Comparison of ENCODE assay signal across 8 cellular contexts in genomic region chr15:44726568-44727461, GRCh38.
DNase-seq lines count a peak whose midpoint lies in the region; TF ChIP-seq lines count a peak whose summit lies in the region.

No MANE protein-coding gene starts in this region.

- peaks cover 17% of the 10 kb centered on the region for H3K27me3 Mint-ChIP-seq in nephron progenitor cell (ENCODE audit: low read depth, poor library complexity)

- H3K36me3 ChIP-seq in HEK293 (ENCODE audit: control insufficient read depth in 2 of 2, insufficient read depth in 1 of 2, low read length in 2 of 2) = peaks cover 0 to 6% of the 10 kb centered on the region in 2 experiments; a peak in 1 of 3 replicates

- H3K9me3 Mint-ChIP-seq in nephron progenitor cell = no peaks in the 10 kb centered on the region

- DNase-seq in GM13976 (ENCODE audit: low spot score) (peak; percentile 61), NCI-H2196 treated with DMSO at 0.1 percent for 48 hours (lab: John Stamatoyannopoulos, UW; ENCODE audit: unreplicated experiment) (peak; percentile 7), erythroblast (lab: John Stamatoyannopoulos, UW) (peak in 1 of 2 experiments; percentile 55), nephron progenitor cell (no peak), NCI-H2081 treated with DMSO at 0.1 percent for 48 hours (lab: John Stamatoyannopoulos, UW) (no peak), putamen (ENCODE audit: low spot score) (no peak)
- DNase-seq in activated CD8-positive, alpha-beta memory T cell treated with anti-CD3 and anti-CD28 coated beads, Interleukin-2, amount 50 U/mL, for 1 hour (ENCODE audit: extremely low read depth) = peak; percentile 71

- H3K27ac ChIP-seq in HEK293 (ENCODE audit: extremely low read depth, low read depth, low read length) = no peak overlapping the region; the same call in 1 of the 2 replicates

- no peak overlapping the region for H3K4me3 Mint-ChIP-seq in nephron progenitor cell

- in situ Hi-C loops in GM13976 (cut with MboI; ENCODE audit: low sequenced_read_pairs, unreplicated experiment) = no loop called here

- H3K27ac Mint-ChIP-seq in nephron progenitor cell = peak overlapping the region; percentile 53

- POLR2A ChIA-PET in HEK293 (lab: Yijun Ruan, JAX) = interaction anchor here (1.0 to 2.0 kb wide), 3 partner anchors 12 to 63 kb away, joined by 3 to 22 read pairs (median 8); partner anchors contain the start of genes B2M, PATL2 and SPG11

- H3K4me1 Mint-ChIP-seq in nephron progenitor cell = peaks cover 26% of the 10 kb centered on the region

- no peaks in the 10 kb centered on the region for H3K36me3 Mint-ChIP-seq in nephron progenitor cell (ENCODE audit: low read depth)

- TF ChIP-seq CTCF in GM13976 (IDR thresholded peaks at IDR 0.05; ENCODE audit: borderline replicate concordance, control extremely low read depth, extremely low read depth, insufficient read depth, missing control alignments) (no peak), HEK293 (tag by site-specific recombination; IDR thresholded peaks at IDR 0.05) (no peak), nephron progenitor cell (IDR thresholded peaks at IDR 0.05) (no peak)

- CTCF ChIA-PET in HEK293 (lab: Yijun Ruan, JAX) = interaction anchor here (0.6 to 1.4 kb wide), 4 partner anchors 11 to 149 kb away, joined by 3 to 4 read pairs (median 3); no protein-coding TSS in a partner anchor

- H3K4me3 ChIP-seq in HEK293 (ENCODE audit: low read depth, low read length) = no peak overlapping the region

- peaks cover 7% of the 10 kb centered on the region; the same call in 1 of the 2 replicates for H3K4me1 ChIP-seq in HEK293 (ENCODE audit: control insufficient read depth, insufficient read depth, low read length)

- TF ChIP-seq POLR2A in erythroblast (IDR thresholded peaks at IDR 0.05; ENCODE audit: low read length) = peak; percentile 58

- H3K9me3 ChIP-seq in HEK293 (ENCODE audit: control insufficient read depth, insufficient read depth, low read depth, low read length) = no peaks in the 10 kb centered on the region

TF ChIP-seq in HEK293, 187 proteins besides CTCF, POLR2A, EP300 and RAD21 (continues in another document):
- TF ChIP-seq ZNF175 (tag by site-specific recombination; IDR thresholded peaks at IDR 0.05) (no peak), ZNF19 (tag by site-specific recombination; IDR thresholded peaks at IDR 0.05; ENCODE audit: low read depth) (no peak), ZNF791 (tag by site-specific recombination; IDR thresholded peaks at IDR 0.05) (no peak), ZNF10 (tag by site-specific recombination; IDR thresholded peaks at IDR 0.05) (no peak), ZNF596 (tag by site-specific recombination; IDR thresholded peaks at IDR 0.05) (no peak), ZFP37 (tag by site-specific recombination; IDR thresholded peaks at IDR 0.05) (no peak), KLF10 (tag by site-specific recombination; IDR thresholded peaks at IDR 0.05) (no peak), AEBP2 (tag by site-specific recombination; IDR thresholded peaks at IDR 0.05; ENCODE audit: borderline replicate concordance) (no peak), RBAK (tag by site-specific recombination; IDR thresholded peaks at IDR 0.05) (no peak), GLI2 (tag by site-specific recombination; IDR thresholded peaks at IDR 0.05; ENCODE audit: borderline replicate concordance, low read depth) (no peak), ZNF654 (tag by site-specific recombination; IDR thresholded peaks at IDR 0.05; ENCODE audit: low read depth) (no peak), PRDM1 (tag by site-specific recombination; IDR thresholded peaks at IDR 0.05) (no peak), ZNF664 (tag by site-specific recombination; IDR thresholded peaks at IDR 0.05) (no peak), ZNF670 (tag by site-specific recombination; IDR thresholded peaks at IDR 0.05; ENCODE audit: low read depth) (no peak), ZNF292 (tag by site-specific recombination; IDR thresholded peaks at IDR 0.05; ENCODE audit: borderline replicate concordance, low read depth) (no peak), ZNF335 (tag by site-specific recombination; conservative IDR thresholded peaks at IDR 0.05) (peak; percentile 49; the same call in 1 of the 2 replicates), ZNF600 (tag by site-specific recombination; IDR thresholded peaks at IDR 0.05) (peak; percentile 91), ZNF473 (tag by site-specific recombination; IDR thresholded peaks at IDR 0.05) (no peak)
- TF ChIP-seq, protein P1, sequence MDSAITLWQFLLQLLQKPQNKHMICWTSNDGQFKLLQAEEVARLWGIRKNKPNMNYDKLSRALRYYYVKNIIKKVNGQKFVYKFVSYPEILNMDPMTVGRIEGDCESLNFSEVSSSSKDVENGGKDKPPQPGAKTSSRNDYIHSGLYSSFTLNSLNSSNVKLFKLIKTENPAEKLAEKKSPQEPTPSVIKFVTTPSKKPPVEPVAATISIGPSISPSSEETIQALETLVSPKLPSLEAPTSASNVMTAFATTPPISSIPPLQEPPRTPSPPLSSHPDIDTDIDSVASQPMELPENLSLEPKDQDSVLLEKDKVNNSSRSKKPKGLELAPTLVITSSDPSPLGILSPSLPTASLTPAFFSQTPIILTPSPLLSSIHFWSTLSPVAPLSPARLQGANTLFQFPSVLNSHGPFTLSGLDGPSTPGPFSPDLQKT (IDR thresholded peaks at IDR 0.05; ENCODE audit: borderline replicate concordance, low read depth, low read length) = no peak
- TF ChIP-seq, protein P2, sequence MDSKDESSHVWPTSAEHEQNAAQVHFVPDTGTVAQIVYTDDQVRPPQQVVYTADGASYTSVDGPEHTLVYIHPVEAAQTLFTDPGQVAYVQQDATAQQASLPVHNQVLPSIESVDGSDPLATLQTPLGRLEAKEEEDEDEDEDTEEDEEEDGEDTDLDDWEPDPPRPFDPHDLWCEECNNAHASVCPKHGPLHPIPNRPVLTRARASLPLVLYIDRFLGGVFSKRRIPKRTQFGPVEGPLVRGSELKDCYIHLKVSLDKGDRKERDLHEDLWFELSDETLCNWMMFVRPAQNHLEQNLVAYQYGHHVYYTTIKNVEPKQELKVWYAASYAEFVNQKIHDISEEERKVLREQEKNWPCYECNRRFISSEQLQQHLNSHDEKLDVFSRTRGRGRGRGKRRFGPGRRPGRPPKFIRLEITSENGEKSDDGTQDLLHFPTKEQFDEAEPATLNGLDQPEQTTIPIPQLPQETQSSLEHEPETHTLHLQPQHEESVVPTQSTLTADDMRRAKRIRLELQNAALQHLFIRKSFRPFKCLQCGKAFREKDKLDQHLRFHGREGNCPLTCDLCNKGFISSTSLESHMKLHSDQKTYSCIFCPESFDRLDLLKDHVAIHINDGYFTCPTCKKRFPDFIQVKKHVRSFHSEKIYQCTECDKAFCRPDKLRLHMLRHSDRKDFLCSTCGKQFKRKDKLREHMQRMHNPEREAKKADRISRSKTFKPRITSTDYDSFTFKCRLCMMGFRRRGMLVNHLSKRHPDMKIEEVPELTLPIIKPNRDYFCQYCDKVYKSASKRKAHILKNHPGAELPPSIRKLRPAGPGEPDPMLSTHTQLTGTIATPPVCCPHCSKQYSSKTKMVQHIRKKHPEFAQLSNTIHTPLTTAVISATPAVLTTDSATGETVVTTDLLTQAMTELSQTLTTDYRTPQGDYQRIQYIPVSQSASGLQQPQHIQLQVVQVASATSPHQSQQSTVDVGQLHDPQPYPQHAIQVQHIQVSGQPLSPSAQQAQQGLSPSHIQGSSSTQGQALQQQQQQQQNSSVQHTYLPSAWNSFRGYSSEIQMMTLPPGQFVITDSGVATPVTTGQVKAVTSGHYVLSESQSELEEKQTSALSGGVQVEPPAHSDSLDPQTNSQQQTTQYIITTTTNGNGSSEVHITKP (tag by site-specific recombination; IDR thresholded peaks at IDR 0.05) = peak; percentile 49; the same call in 1 of the 2 replicates
- TF ChIP-seq, protein P3, sequence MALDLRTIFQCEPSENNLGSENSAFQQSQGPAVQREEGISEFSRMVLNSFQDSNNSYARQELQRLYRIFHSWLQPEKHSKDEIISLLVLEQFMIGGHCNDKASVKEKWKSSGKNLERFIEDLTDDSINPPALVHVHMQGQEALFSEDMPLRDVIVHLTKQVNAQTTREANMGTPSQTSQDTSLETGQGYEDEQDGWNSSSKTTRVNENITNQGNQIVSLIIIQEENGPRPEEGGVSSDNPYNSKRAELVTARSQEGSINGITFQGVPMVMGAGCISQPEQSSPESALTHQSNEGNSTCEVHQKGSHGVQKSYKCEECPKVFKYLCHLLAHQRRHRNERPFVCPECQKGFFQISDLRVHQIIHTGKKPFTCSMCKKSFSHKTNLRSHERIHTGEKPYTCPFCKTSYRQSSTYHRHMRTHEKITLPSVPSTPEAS (tag by site-specific recombination; IDR thresholded peaks at IDR 0.05) = no peak
- TF ChIP-seq, protein P4, sequence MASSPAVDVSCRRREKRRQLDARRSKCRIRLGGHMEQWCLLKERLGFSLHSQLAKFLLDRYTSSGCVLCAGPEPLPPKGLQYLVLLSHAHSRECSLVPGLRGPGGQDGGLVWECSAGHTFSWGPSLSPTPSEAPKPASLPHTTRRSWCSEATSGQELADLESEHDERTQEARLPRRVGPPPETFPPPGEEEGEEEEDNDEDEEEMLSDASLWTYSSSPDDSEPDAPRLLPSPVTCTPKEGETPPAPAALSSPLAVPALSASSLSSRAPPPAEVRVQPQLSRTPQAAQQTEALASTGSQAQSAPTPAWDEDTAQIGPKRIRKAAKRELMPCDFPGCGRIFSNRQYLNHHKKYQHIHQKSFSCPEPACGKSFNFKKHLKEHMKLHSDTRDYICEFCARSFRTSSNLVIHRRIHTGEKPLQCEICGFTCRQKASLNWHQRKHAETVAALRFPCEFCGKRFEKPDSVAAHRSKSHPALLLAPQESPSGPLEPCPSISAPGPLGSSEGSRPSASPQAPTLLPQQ (tag by site-specific recombination; IDR thresholded peaks at IDR 0.05) = peak; percentile 94

Comparison
In these comparisons a context has a peak if more than half of its experiments do, and no peak if none do; other contexts are left out.
1. DNase-seq: peak in GM13976 (single experiment), NCI-H2196 treated with DMSO at 0.1 percent for 48 hours (single experiment) and activated CD8-positive, alpha-beta memory T cell treated with anti-CD3 and anti-CD28 coated beads, Interleukin-2, amount 50 U/mL, for 1 hour (single experiment); none in nephron progenitor cell (single experiment), NCI-H2081 treated with DMSO at 0.1 percent for 48 hours (single experiment) and putamen (single experiment).